Comparison of ENCODE assay signal across 8 cellular contexts in the genomic region with DNA sequence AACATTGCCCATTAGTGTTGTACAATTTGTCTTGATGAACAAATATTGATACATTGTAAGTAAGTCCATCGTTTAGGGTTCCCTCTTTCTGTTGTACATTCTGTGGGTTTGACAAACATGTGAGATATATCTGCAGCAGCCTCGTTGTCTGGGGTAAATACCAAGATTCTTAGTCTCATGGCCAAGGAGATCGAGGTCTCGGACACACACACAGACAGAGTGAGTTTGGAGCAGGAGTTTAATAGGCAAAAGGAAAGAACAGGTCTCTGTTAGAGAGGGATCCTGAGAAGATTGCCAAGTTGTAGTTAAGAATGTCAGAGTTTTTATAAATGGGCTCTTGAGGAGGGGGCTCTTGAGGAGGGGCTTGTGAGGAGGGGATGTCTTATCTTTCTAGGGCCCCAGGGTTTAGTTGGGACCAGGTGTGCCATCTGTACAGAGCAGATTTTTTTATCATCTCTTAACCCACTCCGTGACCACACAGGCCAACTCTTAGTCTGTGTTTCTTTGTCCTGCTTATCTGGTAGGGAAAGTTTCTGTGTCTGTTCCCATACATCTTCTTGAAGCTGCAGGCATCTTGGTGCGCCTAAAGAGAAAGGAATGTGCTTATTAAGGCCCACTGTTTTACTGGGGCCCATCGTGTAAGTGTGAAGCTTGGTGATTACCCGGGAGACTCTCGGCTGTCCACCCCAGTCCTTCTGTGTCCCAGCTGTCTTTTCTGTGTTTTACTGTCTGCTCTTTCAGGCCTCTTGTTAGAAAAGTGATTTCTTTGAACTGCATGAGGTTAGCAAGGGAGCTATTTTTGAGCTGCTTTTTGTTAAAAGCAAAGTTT. TPM values are rescaled to one million over a fixed set of nuclear protein-coding genes. Genes with fewer than 3 reads are reported as not detected.
DNase-seq lines count a peak whose midpoint lies in the region; ATAC-seq, FAIRE-seq and TF ChIP-seq lines count a peak whose summit lies in the region.

No MANE protein-coding gene starts in this region.

- intact Hi-C loops in CD4-positive, alpha-beta T cell (cut with DNase I, micrococcal nuclease), result loop anchor here (5.0 kb wide), 2 partner anchors 35 to 110 kb away; no protein-coding TSS in a partner anchor

- no peak for DNase-seq in CD4-positive, alpha-beta T cell
- DNase-seq in bronchial epithelial cell (ENCODE audit: low read depth) (peak; percentile 35), SIG-M5 treated with dmso at 0.1 percent for 504 hours (lab: John Stamatoyannopoulos, UW; ENCODE audit: unreplicated experiment) (no peak)
- no peak for DNase-seq in activated CD4-positive, alpha-beta T cell treated with anti-CD3 and anti-CD28 coated beads for 48 hours

- H3F3A ChIP-seq in Loucy (ENCODE audit: low read depth), result peaks cover 28% of the 10 kb centered on the region

- peak overlapping the region; percentile 91 for H3K4me3 ChIP-seq in Loucy (ENCODE audit: low read length, poor library complexity, severe bottlenecking)
- H3K4me3 ChIP-seq in bronchial epithelial cell (ENCODE audit: low read depth, low read length), result no peak overlapping the region
- no peak overlapping the region for H3K4me3 ChIP-seq in mucosa of stomach (ENCODE audit: low read length)

- no peak for TF ChIP-seq CTCF in CD4-positive, alpha-beta T cell (IDR thresholded peaks at IDR 0.05)
- TF ChIP-seq CTCF in Loucy (conservative IDR thresholded peaks at IDR 0.05; ENCODE audit: low read length), result no peak
- no peak for TF ChIP-seq CTCF in bronchial epithelial cell (IDR thresholded peaks at IDR 0.05; ENCODE audit: insufficient read depth, low read length, severe bottlenecking)

- peak overlapping the region; percentile 90 for H3K27ac ChIP-seq in CD4-positive, alpha-beta T cell (ENCODE audit: low read depth, low read length)

- H3K4me1 ChIP-seq in Loucy (ENCODE audit: insufficient read depth, low read length, poor library complexity, severe bottlenecking) (peaks cover 64% of the 10 kb centered on the region), mucosa of stomach (ENCODE audit: control insufficient read depth, insufficient read depth, low read length) (peaks cover 7% of the 10 kb centered on the region)

- H4K20me1 ChIP-seq in Loucy (ENCODE audit: insufficient read depth, low read length, poor library complexity, severe bottlenecking), result no peaks in the 10 kb centered on the region

- H3K36me3 ChIP-seq in Loucy (ENCODE audit: insufficient read depth, low read length) (no peaks in the 10 kb centered on the region), bronchial epithelial cell (ENCODE audit: control insufficient read depth, insufficient read depth, low read length) (no peaks in the 10 kb centered on the region), mucosa of stomach (ENCODE audit: control insufficient read depth, insufficient read depth, low read length) (no peaks in the 10 kb centered on the region)

- H3K4me2 ChIP-seq in Loucy (ENCODE audit: low read depth, low read length, poor library complexity, severe bottlenecking), result peak overlapping the region; percentile 98

- POLR2A ChIA-PET in CD4-positive, alpha-beta T cell (lab: Charles Lee), result interaction anchor here (0.6 to 17.4 kb wide), 21 partner anchors 8 to 637 kb away, joined by 3 to 648 read pairs (median 24); a partner anchor contains a TSS

- CTCF ChIA-PET in CD4-positive, alpha-beta T cell (lab: Charles Lee), result interaction anchor here (1.2 to 3.2 kb wide), 8 partner anchors 12 to 151 kb away, joined by 3 to 15 read pairs (median 4); a partner anchor contains a TSS

- peak overlapping the region; percentile 77 for H2AFZ ChIP-seq in Loucy (ENCODE audit: low read length)

- peak overlapping the region; percentile 89 for H3K27ac Mint-ChIP-seq in CD4-positive, alpha-beta T cell

- H3K27me3 Mint-ChIP-seq in CD4-positive, alpha-beta T cell, result no peaks in the 10 kb centered on the region

- H3K9me3 Mint-ChIP-seq in CD4-positive, alpha-beta T cell, result peaks cover 5% of the 10 kb centered on the region

- H3K27me3 ChIP-seq in CD4-positive, alpha-beta T cell (ENCODE audit: control insufficient read depth, insufficient read depth, low read length), result no peaks in the 10 kb centered on the region
- H3K27me3 ChIP-seq in Loucy (ENCODE audit: insufficient read depth, low read length, poor library complexity, severe bottlenecking) (no peaks in the 10 kb centered on the region), bronchial epithelial cell (ENCODE audit: control insufficient read depth, insufficient read depth, low read length) (no peaks in the 10 kb centered on the region), mucosa of stomach (ENCODE audit: control insufficient read depth, insufficient read depth, low read length) (no peaks in the 10 kb centered on the region)

- FAIRE-seq in bronchial epithelial cell (lab: Jason Lieb, UNC), result no peak

- peaks cover 62% of the 10 kb centered on the region for H3K4me1 Mint-ChIP-seq in CD4-positive, alpha-beta T cell (ENCODE audit: low read depth)

- H3K9me2 ChIP-seq in Loucy (replicated peaks; ENCODE audit: low read depth, low read length), result no peaks in the 10 kb centered on the region

- no peak for ATAC-seq in CD4-positive, alpha-beta T cell (ENCODE audit: poor library complexity)
- no peak for ATAC-seq in HG03521 (IDR thresholded peaks at IDR 0.05; ENCODE audit: unreplicated experiment)
- no peak for ATAC-seq in HG03097 (IDR thresholded peaks at IDR 0.05; ENCODE audit: low FRiP score, unreplicated experiment)

- H3K36me3 Mint-ChIP-seq in CD4-positive, alpha-beta T cell (ENCODE audit: low read depth), result peaks cover 58% of the 10 kb centered on the region

- H3K9ac ChIP-seq in Loucy (ENCODE audit: low read depth, low read length, poor library complexity, severe bottlenecking) (peak overlapping the region; percentile 97), mucosa of stomach (ENCODE audit: low read length) (peak overlapping the region; percentile 91)

- peaks cover 5% of the 10 kb centered on the region for H3K9me3 ChIP-seq in CD4-positive, alpha-beta T cell (ENCODE audit: control insufficient read depth, low read length)
- peaks cover 11% of the 10 kb centered on the region; the same call in 1 of the 2 replicates for H3K9me3 ChIP-seq in Loucy (ENCODE audit: insufficient read depth, low read depth, low read length)
- no peaks in the 10 kb centered on the region for H3K9me3 ChIP-seq in mucosa of stomach (ENCODE audit: control insufficient read depth, low read length)

- H3K79me2 ChIP-seq in Loucy (ENCODE audit: insufficient read depth, low read length), result peaks cover 29% of the 10 kb centered on the region

- H3K4me3 Mint-ChIP-seq in CD4-positive, alpha-beta T cell, result peak overlapping the region; percentile 94

RNA-seq across cellular contexts. Expression of a gene that starts 22.5 kb away (rescaled TPM):
- 100 to 1,000 TPM; 121 to 122 TPM for total RNA-seq in CD4-positive, alpha-beta T cell
- 1.9 and 2.6 TPM in 2 replicates for total RNA-seq in bronchial epithelial cell

RNA-seq across cellular contexts. Expression of a gene that starts 39.3 kb away (rescaled TPM):
- total RNA-seq in CD4-positive, alpha-beta T cell, result 10 to 100 TPM; 54.8 to 56.2 TPM
- total RNA-seq in bronchial epithelial cell, result not detected in 2 replicates

Comparison
In these comparisons a context has a peak if more than half of its experiments do, and no peak if none do; other contexts are left out.
1. RNA of a gene that starts 22.5 kb away (total RNA-seq): 121 to 122 TPM in CD4-positive, alpha-beta T cell; 1.9 to 2.6 TPM in bronchial epithelial cell; every median in the first group is over 10 times any median in the second.
2. RNA of a gene that starts 39.3 kb away (total RNA-seq): 54.8 to 56.2 TPM in CD4-positive, alpha-beta T cell; not detected in bronchial epithelial cell; every median in the first group is over 10 times any median in the second.